ENCODE assay signal across 8 cellular contexts in genomic region chr7:73519867-73520672, GRCh38. TPM values are rescaled to one million over a fixed set of nuclear protein-coding genes. Genes with fewer than 3 reads are reported as not detected.
DNase-seq lines count a peak whose midpoint lies in the region; FAIRE-seq and TF ChIP-seq lines count a peak whose summit lies in the region.

No MANE protein-coding gene starts in this region.

- H3K9me3 ChIP-seq in kidney (ENCODE audit: control insufficient read depth in 1 of 2, low read length in 2 of 2) = no peaks in the 10 kb centered on the region

- peak overlapping the region; percentile 16 to 69 for H3K27ac ChIP-seq in kidney (ENCODE audit: low read depth in 2 of 2, low read length in 2 of 2)

- peak overlapping the region; percentile 57 to 85 for H3K9ac ChIP-seq in kidney (ENCODE audit: low read length in 2 of 2)

- H3K4me1 Mint-ChIP-seq in IgD-negative memory B cell = peaks cover 40 to 44% (median 43%) of the 10 kb centered on the region in 3 donors
- peaks cover 52% of the 10 kb centered on the region for H3K4me1 Mint-ChIP-seq in activated naive CD8-positive, alpha-beta T cell (ENCODE audit: low read depth)
- peaks cover 64% of the 10 kb centered on the region for H3K4me1 Mint-ChIP-seq in stimulated activated naive CD8-positive, alpha-beta T cell treated with anti-CD3 and anti-CD28 coated beads, Interleukin-15, Interleukin-2, amounts not matched to agents 100 ng/mL and 50 ng/mL, for 24 hours (ENCODE audit: low read depth)

- FAIRE-seq in kidney (lab: Jason Lieb, UNC) = no peak

- peak; percentile 14 for DNase-seq in AG08396 (ENCODE audit: low spot score)
- no peak for DNase-seq in kidney
- DNase-seq in AML-193 (lab: John Stamatoyannopoulos, UW) = no peak
- DNase-seq in NCI-H1092 (lab: John Stamatoyannopoulos, UW) = no peak
- no peak for DNase-seq in occipital lobe (lab: John Stamatoyannopoulos, UW)

- intact Hi-C loops in kidney (cut with DNase I) = no loop called here

- peak overlapping the region; percentile 80 to 82 for H3K4me3 ChIP-seq in kidney (ENCODE audit: low read length in 2 of 2)

- H3K9me3 Mint-ChIP-seq in IgD-negative memory B cell = no peaks in the 10 kb centered on the region
- H3K9me3 Mint-ChIP-seq in activated naive CD8-positive, alpha-beta T cell (ENCODE audit: low read depth) = no peaks in the 10 kb centered on the region
- H3K9me3 Mint-ChIP-seq in stimulated activated naive CD8-positive, alpha-beta T cell treated with anti-CD3 and anti-CD28 coated beads, Interleukin-15, Interleukin-2, amounts not matched to agents 100 ng/mL and 50 ng/mL, for 24 hours = no peaks in the 10 kb centered on the region

- no peaks in the 10 kb centered on the region for H3K27me3 Mint-ChIP-seq in IgD-negative memory B cell
- H3K27me3 Mint-ChIP-seq in activated naive CD8-positive, alpha-beta T cell = no peaks in the 10 kb centered on the region
- H3K27me3 Mint-ChIP-seq in stimulated activated naive CD8-positive, alpha-beta T cell treated with anti-CD3 and anti-CD28 coated beads, Interleukin-15, Interleukin-2, amounts not matched to agents 100 ng/mL and 50 ng/mL, for 24 hours = no peaks in the 10 kb centered on the region

- peaks cover 1% of the 10 kb centered on the region for H3K36me3 Mint-ChIP-seq in IgD-negative memory B cell
- peaks cover 13% of the 10 kb centered on the region for H3K36me3 Mint-ChIP-seq in activated naive CD8-positive, alpha-beta T cell
- peaks cover 44% of the 10 kb centered on the region for H3K36me3 Mint-ChIP-seq in stimulated activated naive CD8-positive, alpha-beta T cell treated with anti-CD3 and anti-CD28 coated beads, Interleukin-15, Interleukin-2, amounts not matched to agents 100 ng/mL and 50 ng/mL, for 24 hours (ENCODE audit: low read depth)

- peak overlapping the region; percentile 90 to 97 (median 95) for H3K4me3 Mint-ChIP-seq in IgD-negative memory B cell
- peak overlapping the region; percentile 96 for H3K4me3 Mint-ChIP-seq in activated naive CD8-positive, alpha-beta T cell
- H3K4me3 Mint-ChIP-seq in stimulated activated naive CD8-positive, alpha-beta T cell treated with anti-CD3 and anti-CD28 coated beads, Interleukin-15, Interleukin-2, amounts not matched to agents 100 ng/mL and 50 ng/mL, for 24 hours = peak overlapping the region; percentile 96

- H3K27ac Mint-ChIP-seq in IgD-negative memory B cell = peak overlapping the region; percentile 88 to 96 (median 93)
- peak overlapping the region; percentile 94 for H3K27ac Mint-ChIP-seq in activated naive CD8-positive, alpha-beta T cell
- H3K27ac Mint-ChIP-seq in stimulated activated naive CD8-positive, alpha-beta T cell treated with anti-CD3 and anti-CD28 coated beads, Interleukin-15, Interleukin-2, amounts not matched to agents 100 ng/mL and 50 ng/mL, for 24 hours = peak overlapping the region; percentile 97

- TF ChIP-seq CTCF in kidney (IDR thresholded peaks at IDR 0.05; ENCODE audit: borderline replicate concordance, extremely low read depth, insufficient read depth) = no peak

- H3K36me3 ChIP-seq in kidney (ENCODE audit: control insufficient read depth in 1 of 2, insufficient read depth in 2 of 2, low read length in 2 of 2) = peaks cover 2 to 4% of the 10 kb centered on the region in 2 donors

- peaks cover 16 to 20% of the 10 kb centered on the region in 2 donors for H3K4me1 ChIP-seq in kidney (ENCODE audit: control insufficient read depth in 1 of 2, insufficient read depth in 1 of 2, low read depth in 1 of 2, low read length in 2 of 2)

RNA-seq across cellular contexts. Expression of gene BAZ1B, which starts 2.0 kb away (rescaled TPM):
- 22.4 TPM for polyA plus RNA-seq in IgD-negative memory B cell
- 52.0 TPM for total RNA-seq in kidney
- 10.4 TPM for polyA plus RNA-seq in kidney (ENCODE audit: insufficient read depth, low read depth, low replicate concordance)
- 53.0 TPM for total RNA-seq in occipital lobe

RNA-seq across cellular contexts. Expression of gene BCL7B, which starts 37.4 kb away (rescaled TPM):
- polyA plus RNA-seq in IgD-negative memory B cell (78.5 TPM), kidney (ENCODE audit: insufficient read depth, low read depth, low replicate concordance) (67.3 TPM)
- total RNA-seq in kidney (55.4 TPM), occipital lobe (9.4 TPM)

RNA-seq across cellular contexts. Expression of gene TBL2, which starts 58.3 kb away (rescaled TPM):
- polyA plus RNA-seq in IgD-negative memory B cell = 21.3 TPM
- total RNA-seq in kidney = 33.6 TPM
- polyA plus RNA-seq in kidney (ENCODE audit: insufficient read depth, low read depth, low replicate concordance) = 18.8 TPM
- 22.5 TPM for total RNA-seq in occipital lobe
